8 cellular contexts compared by ENCODE assay signal in the genomic region with DNA sequence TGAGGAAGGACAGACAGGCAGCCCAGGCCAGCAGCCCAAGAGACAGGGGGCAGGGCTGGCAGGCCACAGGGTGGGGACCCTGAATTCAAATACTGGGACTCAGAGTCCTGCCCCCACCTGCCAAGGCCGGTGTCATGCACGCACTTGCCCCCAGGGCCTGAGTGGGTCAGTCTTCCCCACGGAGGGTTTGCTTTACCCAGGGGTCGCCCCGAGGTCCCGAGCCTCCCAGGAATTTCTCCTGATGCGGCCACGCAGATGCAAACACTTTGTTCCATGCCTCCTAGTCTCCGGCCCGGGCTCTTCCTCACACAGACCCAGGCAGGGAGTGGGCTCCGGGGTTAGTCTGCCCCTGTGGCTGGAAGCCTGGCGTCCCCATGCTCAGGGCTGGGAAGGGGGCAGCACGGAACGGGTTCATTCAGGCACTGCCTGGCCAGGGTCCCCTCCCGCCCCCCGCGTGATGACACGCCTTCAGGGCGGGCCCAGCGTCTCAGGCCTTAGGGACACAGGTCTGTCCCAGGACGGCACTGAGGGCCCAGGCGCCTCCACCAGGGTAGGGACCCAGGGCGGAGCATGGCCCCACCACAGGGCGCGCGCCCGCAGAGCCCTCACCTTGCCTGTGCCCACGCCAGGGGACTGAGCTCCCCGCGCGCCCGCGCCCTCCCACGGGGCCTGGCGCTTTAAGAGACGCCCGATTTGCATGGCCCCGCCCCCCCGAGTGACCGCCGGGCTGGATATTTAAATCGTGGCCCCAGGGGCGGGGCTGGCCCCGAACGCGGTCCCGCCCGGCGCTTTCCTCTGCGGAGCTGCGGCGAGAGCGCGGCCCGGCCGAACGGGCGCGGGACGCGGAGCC. TPM values are rescaled to one million over a fixed set of nuclear protein-coding genes. Genes with fewer than 3 reads are reported as not detected.
DNase-seq lines count a peak whose midpoint lies in the region; ATAC-seq, FAIRE-seq and TF ChIP-seq lines count a peak whose summit lies in the region.

A gene (plus strand): TSS at position 763 of the 850 bp plus-strand sequence. CDS start 220 bp downstream, outside the sequence.

- H3K27me3 ChIP-seq in lung (ENCODE audit: control insufficient read depth, insufficient read depth), result no peaks in the 10 kb centered on the region

- WGBS in lung, 2 donors, result 5 to 8% methylated on average over 59 to 61 of the region's 61 CpGs

- H3K9me3 Mint-ChIP-seq in activated CD4-positive, alpha-beta memory T cell treated with anti-CD3 and anti-CD28 coated beads, Interleukin-2, amount 10 ng/mL, durations not matched to agents 7 days and 5 days, result no peaks in the 10 kb centered on the region

- no peaks in the 10 kb centered on the region for H3K36me3 Mint-ChIP-seq in activated CD4-positive, alpha-beta memory T cell treated with anti-CD3 and anti-CD28 coated beads, Interleukin-2, amount 10 ng/mL, durations not matched to agents 7 days and 5 days (ENCODE audit: low read depth)

- TF ChIP-seq CTCF in GM13976 (IDR thresholded peaks at IDR 0.05; ENCODE audit: borderline replicate concordance, control extremely low read depth, extremely low read depth, insufficient read depth, missing control alignments), result no peak
- TF ChIP-seq CTCF in lung (IDR thresholded peaks at IDR 0.05; ENCODE audit: control extremely low read depth, extremely low read depth), result no peak

- H3K27me3 Mint-ChIP-seq in activated CD4-positive, alpha-beta memory T cell treated with anti-CD3 and anti-CD28 coated beads, Interleukin-2, amount 10 ng/mL, durations not matched to agents 7 days and 5 days, result peaks cover 26% of the 10 kb centered on the region

- DNase-seq in GM13976 (ENCODE audit: low spot score), result peak; percentile 80
- peak; percentile 79 for DNase-seq in NCI-H2196 (lab: John Stamatoyannopoulos, UW; ENCODE audit: unreplicated experiment)
- peak; percentile 68 for DNase-seq in activated CD4-positive, alpha-beta memory T cell treated with anti-CD3 and anti-CD28 coated beads, Interleukin-2, amount 10 ng/mL, durations not matched to agents 7 days and 5 days
- peak; percentile 67 for DNase-seq in effector CD8-positive, alpha-beta T cell (lab: John Stamatoyannopoulos, UW)
- DNase-seq in lung (ENCODE audit: low spot score), result peak; percentile 91
- DNase-seq in stimulated activated CD8-positive, alpha-beta memory T cell treated with anti-CD3 and anti-CD28 coated beads, Interleukin-15, amount 100 ng/mL, for 1 hour (ENCODE audit: low read depth), result peak; percentile 42
- DNase-seq in SKM-1 (lab: John Stamatoyannopoulos, UW; ENCODE audit: unreplicated experiment), result no peak
- DNase-seq in RCC 7860 (ENCODE audit: low spot score), result no peak

- peaks cover 5% of the 10 kb centered on the region for H3K4me1 Mint-ChIP-seq in activated CD4-positive, alpha-beta memory T cell treated with anti-CD3 and anti-CD28 coated beads, Interleukin-2, amount 10 ng/mL, durations not matched to agents 7 days and 5 days

- POLR2A ChIA-PET in activated CD4-positive, alpha-beta memory T cell treated with anti-CD3 and anti-CD28 coated beads, Interleukin-2, amount 10 ng/mL, durations not matched to agents 7 days and 5 days (lab: Charles Lee), result no interaction called here

- H3K27ac Mint-ChIP-seq in activated CD4-positive, alpha-beta memory T cell treated with anti-CD3 and anti-CD28 coated beads, Interleukin-2, amount 10 ng/mL, durations not matched to agents 7 days and 5 days, result no peak within 1 kb of the TSS

- no peak within 1 kb of the TSS for H3K4me3 Mint-ChIP-seq in activated CD4-positive, alpha-beta memory T cell treated with anti-CD3 and anti-CD28 coated beads, Interleukin-2, amount 10 ng/mL, durations not matched to agents 7 days and 5 days

- peaks cover 0 to 7% of the 10 kb centered on the region in 2 donors for H3K36me3 ChIP-seq in lung (ENCODE audit: control insufficient read depth in 2 of 2, insufficient read depth in 2 of 2, low read length in 2 of 2)

- CTCF ChIA-PET in activated CD4-positive, alpha-beta memory T cell treated with anti-CD3 and anti-CD28 coated beads, Interleukin-2, amount 10 ng/mL, durations not matched to agents 7 days and 5 days (lab: Charles Lee), result no interaction called here

- peak within 1 kb of the TSS; percentile 59 for H3K4me3 ChIP-seq in lung

- H3K27ac ChIP-seq in lung (ENCODE audit: low read depth in 1 of 2, low read length in 1 of 2), result peak within 1 kb of the TSS; percentile 57 to 94

- ATAC-seq in lung (ENCODE audit: insufficient read depth, low FRiP score), result peak; percentile 83

- no peak for FAIRE-seq in RCC 7860 (lab: Jason Lieb, UNC)

- H3K9me3 ChIP-seq in lung (ENCODE audit: control insufficient read depth in 2 of 2, insufficient read depth in 1 of 2, low read length in 1 of 2), result peaks cover 0 to under 1% of the 10 kb centered on the region in 2 donors

- in situ Hi-C loops in GM13976 (cut with MboI; ENCODE audit: low sequenced_read_pairs, unreplicated experiment), result no loop called here

- peaks cover 0 to 46% of the 10 kb centered on the region in 2 donors for H3K4me1 ChIP-seq in lung (ENCODE audit: control insufficient read depth in 2 of 2, insufficient read depth in 2 of 2, low read length in 2 of 2)

RNA-seq across cellular contexts. Expression of the gene that starts here (rescaled TPM):
- 10 to 100 TPM; 32.6 to 34.3 TPM for total RNA-seq in activated CD4-positive, alpha-beta memory T cell treated with anti-CD3 and anti-CD28 coated beads, Interleukin-2, amount 10 ng/mL, durations not matched to agents 7 days and 5 days
- total RNA-seq in lung, result 10 to 100 TPM; 57.1 to 74.6 TPM
- 10 to 100 TPM in 1 of 2 donors, 1 to 10 TPM in 1; 5.9 to 12.3 TPM for polyA plus RNA-seq in lung

Comparison
In these comparisons a context has a peak if more than half of its experiments do, and no peak if none do; other contexts are left out.
1. DNase-seq: peak in GM13976 (single experiment), NCI-H2196 (single experiment), activated CD4-positive, alpha-beta memory T cell treated with anti-CD3 and anti-CD28 coated beads, Interleukin-2, amount 10 ng/mL, durations not matched to agents 7 days and 5 days (single experiment), effector CD8-positive, alpha-beta T cell (single experiment), lung (single experiment) and stimulated activated CD8-positive, alpha-beta memory T cell treated with anti-CD3 and anti-CD28 coated beads, Interleukin-15, amount 100 ng/mL, for 1 hour (single experiment); none in SKM-1 (single experiment) and RCC 7860 (single experiment).